ENCODE assay signal across 11 cellular contexts in genomic region chr7:152046531-152046930, GRCh38.
"Had no signal": no experiment of that assay in that cellular context is flagged by ENCODE, and none has a peak within 500 bp of the region (broad histone marks: within the 10 kb centered on the region; RNA-seq: fewer than 3 reads in every experiment).

No MANE protein-coding gene starts in this region.

- H3K36me3 ChIP-seq: HAP-1 had no signal

- H3K4me3 Mint-ChIP-seq: GM23338, H9, HFFc6 had no signal

- DNase-seq: GM23248, GOT3, H7, H9, HCEC 1CT, HFFc6 had no signal

- H3K27ac Mint-ChIP-seq: GM23338, H9, HFFc6 had no signal

- FAIRE-seq: H1, H54 had no signal

- H3K4me1 ChIP-seq: HAP-1 had no signal

- H3K4me3 ChIP-seq: GM23248, HAP-1 had no signal

- H2AFZ ChIP-seq: GM23248, GM23338 had no signal

- ATAC-seq: GM23338, HCT116 had no signal

- H3K27ac ChIP-seq: GM23248 had no signal

- H3K9ac ChIP-seq: GM23248 had no signal
